In genomic region chr3:152382312-152383135, GRCh38 we compare ENCODE assay signal across 8 cellular contexts.
DNase-seq lines count a peak whose midpoint lies in the region; ATAC-seq, FAIRE-seq and TF ChIP-seq lines count a peak whose summit lies in the region.

No MANE protein-coding gene starts in this region.

- H3K27ac ChIP-seq in mucosa of rectum (ENCODE audit: low read depth in 2 of 2, low read length in 2 of 2) (peak overlapping the region; percentile 27 to 31), aorta (ENCODE audit: low read depth in 1 of 2, low read length in 2 of 2) (peak overlapping the region; percentile 44 to 76)

- TF ChIP-seq CTCF in bronchial epithelial cell (IDR thresholded peaks at IDR 0.05; ENCODE audit: insufficient read depth, low read length, severe bottlenecking), result no peak
- TF ChIP-seq CTCF in GM10266 (IDR thresholded peaks at IDR 0.05; ENCODE audit: control insufficient read depth, insufficient read depth, low read depth, missing control alignments), result no peak

- H3K36me3 ChIP-seq in bronchial epithelial cell (ENCODE audit: control insufficient read depth, insufficient read depth, low read length) (no peaks in the 10 kb centered on the region), mucosa of rectum (ENCODE audit: control insufficient read depth in 2 of 2, insufficient read depth in 2 of 2, low read length in 2 of 2) (peaks cover 0 to 3% of the 10 kb centered on the region in 2 donors), aorta (ENCODE audit: control insufficient read depth in 1 of 2, insufficient read depth in 2 of 2, low read length in 1 of 2) (no peaks in the 10 kb centered on the region)

- peaks cover 29% of the 10 kb centered on the region for H3K36me3 Mint-ChIP-seq in stimulated activated naive CD8-positive, alpha-beta T cell treated with anti-CD3 and anti-CD28 coated beads, Interleukin-15, Interleukin-2, amounts not matched to agents 100 ng/mL and 50 ng/mL, for 24 hours (ENCODE audit: low read depth)

- intact Hi-C loops in aorta (cut with DNase I), result loop anchor here in 1 of 2 donors (10.0 kb wide), 1 partner anchor 48 kb away; no protein-coding TSS in a partner anchor

- peaks cover 6 to 17% of the 10 kb centered on the region in 2 donors for H3K4me1 ChIP-seq in mucosa of rectum (ENCODE audit: control insufficient read depth in 2 of 2, insufficient read depth in 2 of 2, low read length in 2 of 2)
- peaks cover 2 to 8% of the 10 kb centered on the region in 2 donors for H3K4me1 ChIP-seq in aorta (ENCODE audit: control insufficient read depth in 1 of 2, insufficient read depth in 2 of 2, low read length in 2 of 2)

- H3K9ac ChIP-seq in mucosa of rectum (ENCODE audit: low read depth in 1 of 2, low read length in 2 of 2), result no peak overlapping the region

- H3K4me3 ChIP-seq in bronchial epithelial cell (ENCODE audit: low read depth, low read length) (peak overlapping the region; percentile 17), mucosa of rectum (ENCODE audit: low read length in 2 of 2) (peak overlapping the region; percentile 12 to 29), aorta (ENCODE audit: low read length in 2 of 2) (peak overlapping the region in 1 of 2 donors; percentile 72)

- ATAC-seq in stimulated activated naive CD8-positive, alpha-beta T cell treated with anti-CD3 and anti-CD28 coated beads, Interleukin-15, Interleukin-2, amounts not matched to agents 100 U/mL and 50 U/mL, for 24 hours, result no peak
- peak; percentile 31 for ATAC-seq in aorta (ENCODE audit: low FRiP score)

- DNase-seq in stimulated activated naive CD8-positive, alpha-beta T cell treated with anti-CD3 and anti-CD28 coated beads, Interleukin-15, Interleukin-2, amounts not matched to agents 100 U/mL and 50 U/mL, for 24 hours, result no peak
- DNase-seq in bronchial epithelial cell (ENCODE audit: low read depth), result no peak
- DNase-seq in aorta, result no peak
- no peak for DNase-seq in AG08395 (ENCODE audit: low spot score)
- no peak for DNase-seq in GM10266 (ENCODE audit: extremely low spot score)
- DNase-seq in Kasumi-1 (lab: John Stamatoyannopoulos, UW), result no peak

- peak overlapping the region; percentile 73 for H3K4me3 Mint-ChIP-seq in stimulated activated naive CD8-positive, alpha-beta T cell treated with anti-CD3 and anti-CD28 coated beads, Interleukin-15, Interleukin-2, amounts not matched to agents 100 ng/mL and 50 ng/mL, for 24 hours

- H3K9me3 Mint-ChIP-seq in stimulated activated naive CD8-positive, alpha-beta T cell treated with anti-CD3 and anti-CD28 coated beads, Interleukin-15, Interleukin-2, amounts not matched to agents 100 ng/mL and 50 ng/mL, for 24 hours, result no peaks in the 10 kb centered on the region

- H3K27me3 Mint-ChIP-seq in stimulated activated naive CD8-positive, alpha-beta T cell treated with anti-CD3 and anti-CD28 coated beads, Interleukin-15, Interleukin-2, amounts not matched to agents 100 ng/mL and 50 ng/mL, for 24 hours, result no peaks in the 10 kb centered on the region

- FAIRE-seq in bronchial epithelial cell (lab: Jason Lieb, UNC), result no peak

- H3K27me3 ChIP-seq in bronchial epithelial cell (ENCODE audit: control insufficient read depth, insufficient read depth, low read length) (no peaks in the 10 kb centered on the region), mucosa of rectum (ENCODE audit: control insufficient read depth in 2 of 2, insufficient read depth in 2 of 2, low read length in 2 of 2) (no peaks in the 10 kb centered on the region), aorta (ENCODE audit: control insufficient read depth in 1 of 2, insufficient read depth in 2 of 2, low read length in 1 of 2) (no peaks in the 10 kb centered on the region)

- H3K4me1 Mint-ChIP-seq in stimulated activated naive CD8-positive, alpha-beta T cell treated with anti-CD3 and anti-CD28 coated beads, Interleukin-15, Interleukin-2, amounts not matched to agents 100 ng/mL and 50 ng/mL, for 24 hours (ENCODE audit: low read depth), result peaks cover 89% of the 10 kb centered on the region

- peak overlapping the region; percentile 85 for H3K27ac Mint-ChIP-seq in stimulated activated naive CD8-positive, alpha-beta T cell treated with anti-CD3 and anti-CD28 coated beads, Interleukin-15, Interleukin-2, amounts not matched to agents 100 ng/mL and 50 ng/mL, for 24 hours

- 12 to 16% methylated on average over 9 of the region's 9 CpGs for WGBS in aorta, 2 donors

- H3K9me3 ChIP-seq in mucosa of rectum (ENCODE audit: control insufficient read depth in 2 of 2, low read length in 2 of 2) (no peaks in the 10 kb centered on the region), aorta (ENCODE audit: control insufficient read depth, low read length) (no peaks in the 10 kb centered on the region)
